In genomic region chr5:8585230-8586018, GRCh38 we compare ENCODE assay signal across 25 cellular contexts.
DNase-seq lines count a peak whose midpoint lies in the region; ATAC-seq, FAIRE-seq and TF ChIP-seq lines count a peak whose summit lies in the region.
"Had no signal": no experiment of that assay in that cellular context is flagged by ENCODE, and none has a peak within 500 bp of the region (broad histone marks: within the 10 kb centered on the region; RNA-seq: fewer than 3 reads in every experiment).

No MANE protein-coding gene starts in this region.

- H3F3A ChIP-seq in GM23248 (ENCODE audit: insufficient read depth) (no peaks in the 10 kb centered on the region), PC-3 (ENCODE audit: low read length, unreplicated experiment) (no peaks in the 10 kb centered on the region)

- H3K4me1 Mint-ChIP-seq in neural crest cell = no peaks in the 10 kb centered on the region
- H3K4me1 Mint-ChIP-seq: activated naive CD8-positive, alpha-beta T cell treated with anti-CD3 and anti-CD28 coated beads for 36 hours; naive B cell had no signal

- H3K4me2 ChIP-seq in GM23248 (ENCODE audit: unreplicated experiment) (no peak overlapping the region), PC-3 (ENCODE audit: low read length) (no peak overlapping the region)
- H3K4me2 ChIP-seq: BLaER1 treated with 17β-estradiol and CSF1 and Interleukin-3, amounts not matched to agents 10 nM and 100 nM had no signal

- no peak overlapping the region for H3K4me3 Mint-ChIP-seq in neural crest cell
- H3K4me3 Mint-ChIP-seq: activated naive CD8-positive, alpha-beta T cell treated with anti-CD3 and anti-CD28 coated beads for 36 hours; naive B cell had no signal

- H3K27ac ChIP-seq in GM23248 = no peak overlapping the region
- no peak overlapping the region for H3K27ac ChIP-seq in PC-3 (ENCODE audit: low read length)
- H3K27ac ChIP-seq in transverse colon = no peak overlapping the region
- H3K27ac ChIP-seq: BLaER1 treated with 17β-estradiol and CSF1 and Interleukin-3, amounts not matched to agents 10 nM and 100 nM; heart left ventricle; SJSA1 had no signal

- H4K20me1 ChIP-seq in GM23248 (ENCODE audit: insufficient read depth) (no peaks in the 10 kb centered on the region), PC-3 (ENCODE audit: low read length) (no peaks in the 10 kb centered on the region)
- H4K20me1 ChIP-seq: BLaER1 treated with 17β-estradiol and CSF1 and Interleukin-3, amounts not matched to agents 10 nM and 100 nM had no signal

- ATAC-seq in PC-3 (no peak), HG02763 (IDR thresholded peaks at IDR 0.05; ENCODE audit: unreplicated experiment) (no peak)
- ATAC-seq: activated CD4-positive, CD25-positive, alpha-beta regulatory T cell treated with anti-CD3 and anti-CD28 coated beads, Interleukin-2, amount 50 U/mL, for 24 hours; heart left ventricle had no signal

- no peak for TF ChIP-seq EP300 in transverse colon (IDR thresholded peaks at IDR 0.05; ENCODE audit: low read depth)

- H3K9me3 Mint-ChIP-seq in neural crest cell = peaks cover 10% of the 10 kb centered on the region
- H3K9me3 Mint-ChIP-seq: activated naive CD8-positive, alpha-beta T cell treated with anti-CD3 and anti-CD28 coated beads for 36 hours had no signal

- H3K27ac Mint-ChIP-seq in neural crest cell (ENCODE audit: unreplicated experiment) = no peak overlapping the region
- H3K27ac Mint-ChIP-seq: activated naive CD8-positive, alpha-beta T cell treated with anti-CD3 and anti-CD28 coated beads for 36 hours; naive B cell had no signal

- CTCF ChIA-PET in PC-3 (lab: Charles Lee) = no interaction called here

- H3K9me3 ChIP-seq in GM23248 (ENCODE audit: low read depth) = no peaks in the 10 kb centered on the region
- H3K9me3 ChIP-seq in PC-3 (ENCODE audit: low read length) = no peaks in the 10 kb centered on the region
- H3K9me3 ChIP-seq in transverse colon = no peaks in the 10 kb centered on the region
- H3K9me3 ChIP-seq: SJSA1 had no signal

- DNase-seq in GM23248 = peak; percentile 8
- DNase-seq in PC-3 = peak; percentile 31
- DNase-seq in epithelial cell of proximal tubule (ENCODE audit: low read depth) = no peak
- no peak for DNase-seq in neural crest cell (ENCODE audit: low read depth, low spot score)
- no peak for DNase-seq in transverse colon
- no peak for DNase-seq in H54 (ENCODE audit: insufficient read length, low spot score)
- DNase-seq in HuH-7 (ENCODE audit: low spot score) = no peak
- DNase-seq: activated CD8-positive, alpha-beta memory T cell treated with anti-CD3 and anti-CD28 coated beads for 24 hours; activated naive CD8-positive, alpha-beta T cell treated with anti-CD3 and anti-CD28 coated beads for 36 hours; DMS153; heart left ventricle; naive B cell; NCI-H2029 treated with DMSO at 0.1 percent for 48 hours; NCI-H510A treated with DMSO at 0.1 percent for 48 hours; OCI-M1; posterior cingulate gyrus; small intestine; stimulated activated CD4-positive, alpha-beta T cell treated with anti-CD3 and anti-CD28 coated beads, Interleukin-4, amount 100 ng/mL, for 4 hours; T-helper 9 cell had no signal

- H3K9ac ChIP-seq in GM23248 = no peak overlapping the region
- no peak overlapping the region for H3K9ac ChIP-seq in PC-3 (ENCODE audit: low read length)
- H3K9ac ChIP-seq: BLaER1 treated with 17β-estradiol and CSF1 and Interleukin-3, amounts not matched to agents 10 nM and 100 nM had no signal

- H3K27me3 Mint-ChIP-seq in neural crest cell (ENCODE audit: low read depth) = no peaks in the 10 kb centered on the region
- H3K27me3 Mint-ChIP-seq: activated naive CD8-positive, alpha-beta T cell treated with anti-CD3 and anti-CD28 coated beads for 36 hours; naive B cell had no signal

- H3K79me2 ChIP-seq in GM23248 (ENCODE audit: insufficient read depth) = no peaks in the 10 kb centered on the region
- no peaks in the 10 kb centered on the region for H3K79me2 ChIP-seq in PC-3 (ENCODE audit: low read length)

- H3K36me3 ChIP-seq in GM23248 (ENCODE audit: low read depth) (no peaks in the 10 kb centered on the region), PC-3 (ENCODE audit: low read depth, low read length) (no peaks in the 10 kb centered on the region), transverse colon (no peaks in the 10 kb centered on the region)
- H3K36me3 ChIP-seq: BLaER1 treated with 17β-estradiol and CSF1 and Interleukin-3, amounts not matched to agents 10 nM and 100 nM; heart left ventricle; SJSA1 had no signal

- no TSS peak for BruUV-seq in PC-3 (replicated peaks; lab: Mats Ljungman, UMichigan)

- 31 to 32% methylated on average over 3 of the region's 3 CpGs for WGBS in GM23248 (ENCODE audit: low coverage in 1 of 2, low lambda C conversion rate in 2 of 2, missing lambda C conversion rate in 2 of 2), 2 experiments
- 58 to 65% methylated on average over 3 of the region's 3 CpGs for WGBS in transverse colon (ENCODE audit: low coverage in 1 of 2), 2 donors

- no peak overlapping the region for H2AFZ ChIP-seq in GM23248
- H2AFZ ChIP-seq in PC-3 (ENCODE audit: low read length) = no peak overlapping the region

- H3K4me3 ChIP-seq in GM23248 = no peak overlapping the region
- H3K4me3 ChIP-seq in PC-3 (ENCODE audit: low read length) = no peak overlapping the region
- H3K4me3 ChIP-seq in epithelial cell of proximal tubule (ENCODE audit: low read depth, low read length) = no peak overlapping the region
- no peak overlapping the region for H3K4me3 ChIP-seq in transverse colon
- H3K4me3 ChIP-seq: BLaER1 treated with 17β-estradiol and CSF1 and Interleukin-3, amounts not matched to agents 10 nM and 100 nM; heart left ventricle; SJSA1 had no signal

- H3K9me2 ChIP-seq in GM23248 (ENCODE audit: insufficient read depth) = no peaks in the 10 kb centered on the region
- H3K9me2 ChIP-seq in PC-3 (replicated peaks; ENCODE audit: low read length) = 0 out of 2 replicates have a peak, but pooled peaks cover 2% of the 10 kb centered on the region

- peaks cover 4% of the 10 kb centered on the region for H3K36me3 Mint-ChIP-seq in neural crest cell (ENCODE audit: low read depth)
- H3K36me3 Mint-ChIP-seq: activated naive CD8-positive, alpha-beta T cell treated with anti-CD3 and anti-CD28 coated beads for 36 hours; naive B cell had no signal

- TF ChIP-seq CTCF in PC-3 (conservative IDR thresholded peaks at IDR 0.05; ENCODE audit: low read depth, low read length) (peak; percentile 73), epithelial cell of proximal tubule (conservative IDR thresholded peaks at IDR 0.05; ENCODE audit: low read depth, low read length) (peak; percentile 23), neural crest cell (conservative IDR thresholded peaks at IDR 0.05) (peak; percentile 15), transverse colon (IDR thresholded peaks at IDR 0.05) (no peak)

- no peak for TF ChIP-seq POLR2A in transverse colon (IDR thresholded peaks at IDR 0.05)
- no peak for TF ChIP-seq POLR2A in H54 (IDR thresholded peaks at IDR 0.05; ENCODE audit: low read depth, low read length)

- H3K4me1 ChIP-seq in GM23248 (ENCODE audit: insufficient read depth) (no peaks in the 10 kb centered on the region), PC-3 (ENCODE audit: insufficient read depth, low read length) (no peaks in the 10 kb centered on the region), transverse colon (no peaks in the 10 kb centered on the region)
- H3K4me1 ChIP-seq: BLaER1 treated with 17β-estradiol and CSF1 and Interleukin-3, amounts not matched to agents 10 nM and 100 nM; heart left ventricle; SJSA1 had no signal

- intact Hi-C loops in PC-3 (cut with micrococcal nuclease) (no loop called here), transverse colon (cut with DNase I; ENCODE audit: low total_unique reads) (no loop called here)

- in situ Hi-C loops in GM23248 (cut with MboI) = no loop called here
- in situ Hi-C loops in transverse colon (cut with MboI; ENCODE audit: low pct_ligation_motif_present in 1 of 4, low pct_unique_long_range_greater_than_20kb in 1 of 4, low sequenced_read_pairs in 3 of 4) = no loop called here

- POLR2A ChIA-PET in PC-3 (lab: Charles Lee; ENCODE audit: unreplicated experiment) = no interaction called here

- FAIRE-seq in H54 (lab: Jason Lieb, UNC) = no peak
- FAIRE-seq: bronchial epithelial cell, keratinocyte, small intestine had no signal

- H3K27me3 ChIP-seq in GM23248 (replicated peaks; ENCODE audit: insufficient read depth) (no peaks in the 10 kb centered on the region; the same call in 1 of the 2 replicates), PC-3 (ENCODE audit: low read length) (no peaks in the 10 kb centered on the region), transverse colon (no peaks in the 10 kb centered on the region)
- H3K27me3 ChIP-seq: BLaER1 treated with 17β-estradiol and CSF1 and Interleukin-3, amounts not matched to agents 10 nM and 100 nM; heart left ventricle; SJSA1 had no signal

Comparison
In these comparisons a context has a peak if more than half of its experiments do, and no peak if none do; other contexts are left out.
1. DNase-seq: peak in GM23248 (single experiment) and PC-3 (single experiment); none in epithelial cell of proximal tubule (single experiment), neural crest cell (single experiment), transverse colon (single experiment), H54 (single experiment) and HuH-7 (single experiment).
2. CTCF ChIP-seq: peak in PC-3 (single experiment), epithelial cell of proximal tubule (single experiment) and neural crest cell (single experiment); none in transverse colon (0 of 5).